16 cellular contexts compared by ENCODE assay signal in genomic region chr13:26247608-26248007, GRCh38.
"Had no signal": no experiment of that assay in that cellular context is flagged by ENCODE, and none has a peak within 500 bp of the region (broad histone marks: within the 10 kb centered on the region; RNA-seq: fewer than 3 reads in every experiment).

No MANE protein-coding gene starts in this region.

- H3K4me1 ChIP-seq: thyroid gland had no signal

- H3K36me3 ChIP-seq: thyroid gland had no signal

- H3K27me3 ChIP-seq: thyroid gland had no signal

- H3K27ac ChIP-seq: coronary artery, thyroid gland had no signal

- H3K9me3 ChIP-seq: thyroid gland had no signal

- H3K4me3 ChIP-seq: coronary artery, lung, thyroid gland had no signal

- DNase-seq: activated CD4-positive, alpha-beta memory T cell treated with anti-CD3 and anti-CD28 coated beads for 36 hours; activated CD4-positive, alpha-beta T cell treated with anti-CD3 and anti-CD28 coated beads for 36 hours; activated naive CD4-positive, alpha-beta T cell treated with Interleukin-2 at 50 U/mL for 16 hours; activated naive CD8-positive, alpha-beta T cell treated with anti-CD3 and anti-CD28 coated beads, Interleukin-2, amount 10 ng/mL, durations not matched to agents 7 days and 5 days; activated T-cell treated with anti-CD3 and anti-CD28 coated beads for 4 hours; anterior cingulate cortex; hippocampal formation; islet precursor cell; midbrain; posterior cingulate gyrus; retina; stimulated activated CD4-positive, alpha-beta T cell treated with anti-CD3 and anti-CD28 coated beads, Interleukin-2, amount 100 ng/mL, for 24 hours; stimulated activated naive CD4-positive, alpha-beta T cell treated with Interleukin-2 at 50 U/mL for 16 hours; thyroid gland had no signal
